2 cellular contexts compared by ENCODE assay signal in genomic region chr10:69321037-69321715, GRCh38.
TF ChIP-seq lines count a peak whose summit lies in the region.

No MANE protein-coding gene starts in this region.

TF ChIP-seq in GM23338, 12 proteins besides CTCF, POLR2A, EP300 and RAD21 (continued from another document):
- TF ChIP-seq EZH2 (IDR thresholded peaks at IDR 0.05; ENCODE audit: low read depth, unreplicated experiment): no peak
- no peak for TF ChIP-seq STAT1 (IDR thresholded peaks at IDR 0.05; ENCODE audit: unreplicated experiment)
- no peak for TF ChIP-seq POLR2AphosphoS5 (IDR thresholded peaks at IDR 0.05; ENCODE audit: low read depth)
- no peak for TF ChIP-seq ETS1 (IDR thresholded peaks at IDR 0.05)
- no peak for TF ChIP-seq ZNF114 (CRISPR knock-in tag; IDR thresholded peaks at IDR 0.05)
- no peak for TF ChIP-seq NANOG (IDR thresholded peaks at IDR 0.05; ENCODE audit: borderline replicate concordance)
- TF ChIP-seq ZNF462 (CRISPR knock-in tag; IDR thresholded peaks at IDR 0.05): no peak
- TF ChIP-seq ZNF331 (CRISPR knock-in tag; IDR thresholded peaks at IDR 0.05; ENCODE audit: low read depth): no peak
- TF ChIP-seq REST (IDR thresholded peaks at IDR 0.05; ENCODE audit: unreplicated experiment): no peak
- TF ChIP-seq JUNB (IDR thresholded peaks at IDR 0.05; ENCODE audit: unreplicated experiment): no peak
TF ChIP-seq in GM23338: peak in this region for 0.

TF ChIP-seq in endothelial cell of umbilical vein, 7 proteins besides CTCF, POLR2A, EP300 and RAD21 (continued from another document):
- TF ChIP-seq GATA2 (IDR thresholded peaks at IDR 0.05; ENCODE audit: insufficient read depth, insufficient read length, low read depth, low read length): no peak
- no peak for TF ChIP-seq JUN (IDR thresholded peaks at IDR 0.05; ENCODE audit: borderline replicate concordance, insufficient read depth, insufficient read length, low read depth)
- TF ChIP-seq MYC (IDR thresholded peaks at IDR 0.05; ENCODE audit: low read depth, low read length): no peak
- no peak for TF ChIP-seq FOS (IDR thresholded peaks at IDR 0.05; ENCODE audit: borderline replicate concordance, insufficient read depth, low read length)
- TF ChIP-seq MAX (IDR thresholded peaks at IDR 0.05; ENCODE audit: insufficient read depth, insufficient read length): no peak
